17 cellular contexts compared by ENCODE assay signal in the genomic region with DNA sequence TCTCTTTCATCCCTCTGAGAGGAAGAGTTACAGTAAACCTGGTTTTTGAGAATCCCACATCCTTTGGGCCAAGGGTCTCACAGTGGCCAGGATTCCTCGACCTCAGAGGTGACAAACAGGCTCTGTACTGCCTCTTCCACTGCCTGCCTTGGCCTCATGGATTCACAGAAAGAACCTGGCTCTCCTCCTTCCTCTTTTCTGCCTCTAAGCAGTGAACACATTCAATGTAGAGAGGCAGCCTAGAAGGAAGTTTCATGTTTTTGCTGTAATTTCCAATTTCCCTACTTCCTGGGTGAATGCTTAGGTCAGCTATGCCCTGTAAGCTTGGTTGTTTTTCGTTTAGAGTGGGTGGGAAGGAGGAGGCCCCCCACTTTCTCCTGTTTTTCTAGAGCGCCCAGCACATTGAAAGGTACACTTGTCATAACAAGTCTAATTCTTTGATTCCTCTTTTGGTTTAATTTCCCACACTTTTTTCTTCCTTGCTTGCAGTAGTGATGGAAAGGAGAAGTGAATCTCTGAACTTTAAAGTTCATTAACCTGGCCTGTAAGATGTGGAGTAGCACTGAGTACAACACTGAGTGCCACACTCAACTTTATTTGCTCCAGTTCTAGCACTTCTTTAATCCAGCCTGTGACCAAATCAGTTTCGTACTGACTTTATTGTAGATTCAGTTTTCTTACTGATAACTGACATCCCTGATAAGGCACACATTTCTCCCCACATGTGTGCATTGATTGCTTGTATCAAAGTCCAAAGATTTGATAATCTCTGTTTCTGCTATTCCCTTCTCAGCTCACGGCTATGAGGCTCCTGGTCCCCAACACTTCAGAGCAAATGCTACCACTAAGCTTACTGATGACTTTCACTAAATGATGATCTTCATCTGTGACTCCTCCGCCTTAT.
DNase-seq lines count a peak whose midpoint lies in the region; ATAC-seq and TF ChIP-seq lines count a peak whose summit lies in the region.
"Had no signal": no experiment of that assay in that cellular context is flagged by ENCODE, and none has a peak within 500 bp of the region (broad histone marks: within the 10 kb centered on the region; RNA-seq: fewer than 3 reads in every experiment).

No MANE protein-coding gene starts in this region.

- peak; percentile 32 for ATAC-seq in GM19395 (IDR thresholded peaks at IDR 0.05; ENCODE audit: unreplicated experiment)
- ATAC-seq: activated CD8-positive, alpha-beta memory T cell treated with anti-CD3 and anti-CD28 coated beads, Interleukin-2, amount 10 ng/mL, durations not matched to agents 7 days and 5 days; naive thymus-derived CD8-positive, alpha-beta T cell had no signal

- peaks cover 60% of the 10 kb centered on the region for H3K4me1 Mint-ChIP-seq in dendritic cell treated with granulocyte-macrophage colony-stimulating factor and Interleukin-4, amounts not matched to agents 40 ng/mL and 50 ng/mL, for 4 days (ENCODE audit: low read depth)

- no peak for TF ChIP-seq CTCF in MM.1S (IDR thresholded peaks at IDR 0.05; ENCODE audit: low read length)

- H3F3A ChIP-seq in MM.1S (ENCODE audit: insufficient read depth, low read length) = peaks cover 10% of the 10 kb centered on the region; the same call in 1 of the 2 replicates

- H3K4me3 Mint-ChIP-seq in dendritic cell treated with granulocyte-macrophage colony-stimulating factor and Interleukin-4, amounts not matched to agents 40 ng/mL and 50 ng/mL, for 4 days = no peak overlapping the region
- H3K4me3 Mint-ChIP-seq: activated CD8-positive, alpha-beta memory T cell treated with anti-CD3 and anti-CD28 coated beads, Interleukin-2, amount 10 ng/mL, durations not matched to agents 7 days and 5 days; CD4-positive, alpha-beta memory T cell; naive thymus-derived CD8-positive, alpha-beta T cell had no signal

- no peaks in the 10 kb centered on the region for H3K36me3 ChIP-seq in skeletal muscle tissue (ENCODE audit: control insufficient read depth in 3 of 3, insufficient read depth in 3 of 3, low read length in 3 of 3)
- no peaks in the 10 kb centered on the region for H3K36me3 ChIP-seq in MM.1S (replicated peaks; ENCODE audit: insufficient read depth, low read length)
- H3K36me3 ChIP-seq: SJCRH30, WERI-Rb-1 had no signal

- intact Hi-C loops in dendritic cell treated with granulocyte-macrophage colony-stimulating factor and Interleukin-4, amounts not matched to agents 40 ng/mL and 50 ng/mL, for 4 days (cut with micrococcal nuclease) = loop anchor here (5.0 to 10.0 kb wide), 4 partner anchors 92 to 305 kb away; no protein-coding TSS in a partner anchor

- H3K9me2 ChIP-seq in MM.1S (replicated peaks; ENCODE audit: insufficient read depth, low read length) = no peaks in the 10 kb centered on the region

- H3K27ac ChIP-seq in skeletal muscle tissue (ENCODE audit: low read depth, low read length) = peak overlapping the region; percentile 49
- H3K27ac ChIP-seq in MM.1S (ENCODE audit: low read length) = no peak overlapping the region
- H3K27ac ChIP-seq: SJCRH30, WERI-Rb-1 had no signal

- no peak overlapping the region for H3K9ac ChIP-seq in skeletal muscle tissue (ENCODE audit: low read depth in 1 of 3, low read length in 3 of 3)
- no peak overlapping the region for H3K9ac ChIP-seq in MM.1S (ENCODE audit: low read length)

- H3K27me3 ChIP-seq in skeletal muscle tissue (ENCODE audit: control insufficient read depth in 3 of 3, insufficient read depth in 3 of 3, low read length in 3 of 3) = no peaks in the 10 kb centered on the region
- no peaks in the 10 kb centered on the region for H3K27me3 ChIP-seq in MM.1S (replicated peaks; ENCODE audit: insufficient read depth, low read length)
- H3K27me3 ChIP-seq: SJCRH30 had no signal

- no peaks in the 10 kb centered on the region for H4K20me1 ChIP-seq in MM.1S (ENCODE audit: insufficient read depth, low read length)

- no peak overlapping the region for H2AFZ ChIP-seq in MM.1S (ENCODE audit: low read length)

- H3K9me3 ChIP-seq in skeletal muscle tissue (ENCODE audit: control insufficient read depth in 3 of 3, low read length in 3 of 3) = no peaks in the 10 kb centered on the region
- no peaks in the 10 kb centered on the region for H3K9me3 ChIP-seq in MM.1S (replicated peaks; ENCODE audit: insufficient read depth, low read length)
- H3K9me3 ChIP-seq: SJCRH30 had no signal

- no peaks in the 10 kb centered on the region for H3K79me2 ChIP-seq in MM.1S (ENCODE audit: low read length)

- peak; percentile 80 for DNase-seq in MV-4-11 (lab: John Stamatoyannopoulos, UW)
- DNase-seq in hypothalamus (lab: John Stamatoyannopoulos, UW) = no peak
- DNase-seq in MM.1S = no peak
- DNase-seq in NCI-H524 treated with DMSO at 0.1 percent for 48 hours (lab: John Stamatoyannopoulos, UW) = no peak
- DNase-seq in NCI-H128 (lab: John Stamatoyannopoulos, UW; ENCODE audit: unreplicated experiment) = no peak
- DNase-seq: activated CD8-positive, alpha-beta memory T cell treated with anti-CD3 and anti-CD28 coated beads, Interleukin-2, amount 10 ng/mL, durations not matched to agents 7 days and 5 days; activated naive CD4-positive, alpha-beta T cell treated with Interleukin-2 at 50 U/mL for 16 hours; CD4-positive, alpha-beta memory T cell; kidney glomerular epithelial cell; naive thymus-derived CD8-positive, alpha-beta T cell; NCI-H1417 treated with DMSO at 0.1 percent for 48 hours; NCI-H510A; SJCRH30; WERI-Rb-1 had no signal

- H3K4me3 ChIP-seq in skeletal muscle tissue (ENCODE audit: low read length in 3 of 3) = no peak overlapping the region
- no peak overlapping the region for H3K4me3 ChIP-seq in MM.1S (ENCODE audit: low read length)
- H3K4me3 ChIP-seq: SJCRH30 had no signal

- H3K27ac Mint-ChIP-seq in dendritic cell treated with granulocyte-macrophage colony-stimulating factor and Interleukin-4, amounts not matched to agents 40 ng/mL and 50 ng/mL, for 4 days = peak overlapping the region; percentile 87
- H3K27ac Mint-ChIP-seq: activated CD8-positive, alpha-beta memory T cell treated with anti-CD3 and anti-CD28 coated beads, Interleukin-2, amount 10 ng/mL, durations not matched to agents 7 days and 5 days; CD4-positive, alpha-beta memory T cell had no signal

- peaks cover 11% of the 10 kb centered on the region for H3K9me3 Mint-ChIP-seq in dendritic cell treated with granulocyte-macrophage colony-stimulating factor and Interleukin-4, amounts not matched to agents 40 ng/mL and 50 ng/mL, for 4 days

- H3K4me2 ChIP-seq in MM.1S (ENCODE audit: low read depth, low read length) = no peak overlapping the region

- H3K36me3 Mint-ChIP-seq in dendritic cell treated with granulocyte-macrophage colony-stimulating factor and Interleukin-4, amounts not matched to agents 40 ng/mL and 50 ng/mL, for 4 days (ENCODE audit: low read depth) = peaks cover 9% of the 10 kb centered on the region
- H3K36me3 Mint-ChIP-seq: CD4-positive, alpha-beta memory T cell; naive thymus-derived CD8-positive, alpha-beta T cell had no signal

- H3K27me3 Mint-ChIP-seq in dendritic cell treated with granulocyte-macrophage colony-stimulating factor and Interleukin-4, amounts not matched to agents 40 ng/mL and 50 ng/mL, for 4 days = no peaks in the 10 kb centered on the region
- H3K27me3 Mint-ChIP-seq: activated CD8-positive, alpha-beta memory T cell treated with anti-CD3 and anti-CD28 coated beads, Interleukin-2, amount 10 ng/mL, durations not matched to agents 7 days and 5 days had no signal

- H3K4me1 ChIP-seq in skeletal muscle tissue (ENCODE audit: control insufficient read depth in 3 of 3, insufficient read depth in 3 of 3, low read length in 3 of 3) (peaks cover 0 to 6% (median 3%) of the 10 kb centered on the region in 3 donors), MM.1S (ENCODE audit: low read length) (peaks cover 58% of the 10 kb centered on the region)
